9 cellular contexts compared by ENCODE assay signal in genomic region chr16:85659805-85660511, GRCh38. TPM values are rescaled to one million over a fixed set of nuclear protein-coding genes. Genes with fewer than 3 reads are reported as not detected.
DNase-seq lines count a peak whose midpoint lies in the region; ATAC-seq and TF ChIP-seq lines count a peak whose summit lies in the region.
"Had no signal": no experiment of that assay in that cellular context is flagged by ENCODE, and none has a peak within 500 bp of the region (broad histone marks: within the 10 kb centered on the region; RNA-seq: fewer than 3 reads in every experiment).

No MANE protein-coding gene starts in this region.

- H3K9ac ChIP-seq in colonic mucosa (ENCODE audit: low read depth in 2 of 2, low read length in 2 of 2) (no peak overlapping the region), liver (ENCODE audit: low read depth in 1 of 2, low read length in 2 of 2) (no peak overlapping the region)

- intact Hi-C loops in colonic mucosa (cut with DNase I): loop anchor here (2.0 kb wide), 1 partner anchor 57 kb away; no protein-coding TSS in a partner anchor

- H3K27me3 ChIP-seq in colonic mucosa (no peaks in the 10 kb centered on the region), liver (ENCODE audit: control insufficient read depth in 4 of 4, insufficient read depth in 4 of 4, low read length in 3 of 4) (no peaks in the 10 kb centered on the region)
- H3K27me3 ChIP-seq: BLaER1 treated with 17β-estradiol and CSF1 and Interleukin-3, amounts not matched to agents 10 nM and 100 nM had no signal

- no peaks in the 10 kb centered on the region for H3K4me1 ChIP-seq in colonic mucosa
- H3K4me1 ChIP-seq in liver (ENCODE audit: control insufficient read depth in 4 of 4, insufficient read depth in 4 of 4, low read length in 3 of 4): no peaks in the 10 kb centered on the region
- H3K4me1 ChIP-seq: BLaER1 treated with 17β-estradiol and CSF1 and Interleukin-3, amounts not matched to agents 10 nM and 100 nM had no signal

- peaks cover 46% of the 10 kb centered on the region for H3K36me3 ChIP-seq in colonic mucosa
- H3K36me3 ChIP-seq in liver (ENCODE audit: control insufficient read depth in 4 of 4, insufficient read depth in 3 of 4, low read depth in 1 of 4, low read length in 3 of 4): peaks cover 30 to 89% (median 61%) of the 10 kb centered on the region in 4 donors

- H3K9me3 ChIP-seq in colonic mucosa (no peaks in the 10 kb centered on the region), liver (ENCODE audit: control insufficient read depth in 4 of 4, low read length in 3 of 4) (no peaks in the 10 kb centered on the region)
- H3K9me3 ChIP-seq: BLaER1 treated with 17β-estradiol and CSF1 and Interleukin-3, amounts not matched to agents 10 nM and 100 nM had no signal

- H3K27ac ChIP-seq in colonic mucosa (no peak overlapping the region), liver (ENCODE audit: low read depth in 1 of 2, low read length in 2 of 2) (no peak overlapping the region)
- H3K27ac ChIP-seq: BLaER1 treated with 17β-estradiol and CSF1 and Interleukin-3, amounts not matched to agents 10 nM and 100 nM had no signal

- peak; percentile 19 for DNase-seq in DMS79 (lab: John Stamatoyannopoulos, UW)
- no peak for DNase-seq in DMS79 treated with DMSO at 0.1 percent for 48 hours (lab: John Stamatoyannopoulos, UW)
- peak; percentile 80 for DNase-seq in NB4 (ENCODE audit: low read depth)
- peak; percentile 83 for DNase-seq in activated CD4-positive, alpha-beta T cell treated with anti-CD3 and anti-CD28 coated beads for 48 hours
- DNase-seq in colonic mucosa: peak; percentile 67
- DNase-seq in stimulated activated CD8-positive, alpha-beta memory T cell treated with anti-CD3 and anti-CD28 coated beads, Interleukin-12 subunit alpha, Interleukin-12 subunit beta, amount 100 ng/mL, for 4 hours (ENCODE audit: low read depth): peak; percentile 31

- TF ChIP-seq CTCF in NB4 (IDR thresholded peaks at IDR 0.05; ENCODE audit: low read depth, low read length): peak; percentile 99
- TF ChIP-seq CTCF in colonic mucosa (IDR thresholded peaks at IDR 0.05): peak; percentile 95
- TF ChIP-seq CTCF in liver (IDR thresholded peaks at IDR 0.05; ENCODE audit: low read depth, low read length, missing input control): peak; percentile 73

- peak; percentile 79 to 88 for TF ChIP-seq RAD21 in liver (IDR thresholded peaks at IDR 0.05)

- 76% methylated on average over 12 of the region's 12 CpGs for WGBS in liver

- H3K4me3 ChIP-seq in NB4 (ENCODE audit: low read depth, low read length) (no peak overlapping the region), colonic mucosa (no peak overlapping the region), liver (ENCODE audit: low read depth in 1 of 3, low read length in 3 of 3) (no peak overlapping the region)
- H3K4me3 ChIP-seq: BLaER1 treated with 17β-estradiol and CSF1 and Interleukin-3, amounts not matched to agents 10 nM and 100 nM had no signal

- no peak for TF ChIP-seq POLR2A in NB4 (IDR thresholded peaks at IDR 0.05; ENCODE audit: extremely low read depth, insufficient read length)

- no peak for ATAC-seq in GM19023 (IDR thresholded peaks at IDR 0.05; ENCODE audit: unreplicated experiment)

TF ChIP-seq in liver, 16 proteins besides CTCF, POLR2A, EP300 and RAD21:
- TF ChIP-seq HNF4G (IDR thresholded peaks at IDR 0.05): no peak
- no peak for TF ChIP-seq NR2F2 (IDR thresholded peaks at IDR 0.05)
- TF ChIP-seq HNF4A (conservative IDR thresholded peaks at IDR 0.05): no peak
- TF ChIP-seq RXRA (IDR thresholded peaks at IDR 0.05): no peak
- no peak for TF ChIP-seq EGR1 (IDR thresholded peaks at IDR 0.05; ENCODE audit: low read depth in 2 of 2)
- no peak for TF ChIP-seq TAF1 (conservative IDR thresholded peaks at IDR 0.05)
- no peak for TF ChIP-seq ZBTB33 (IDR thresholded peaks at IDR 0.05)
- no peak for TF ChIP-seq GABPA (IDR thresholded peaks at IDR 0.05 in 1 of 2, conservative IDR thresholded peaks at IDR 0.05 in 1 of 2)
- TF ChIP-seq MAX (IDR thresholded peaks at IDR 0.05): no peak
- TF ChIP-seq FOXA2 (IDR thresholded peaks at IDR 0.05): no peak
- no peak for TF ChIP-seq JUND (IDR thresholded peaks at IDR 0.05)
- TF ChIP-seq FOXA1 (IDR thresholded peaks at IDR 0.05): no peak
- TF ChIP-seq YY1 (IDR thresholded peaks at IDR 0.05): no peak
- TF ChIP-seq REST (IDR thresholded peaks at IDR 0.05): no peak
- TF ChIP-seq SP1 (IDR thresholded peaks at IDR 0.05): no peak
- no peak for TF ChIP-seq ATF3 (IDR thresholded peaks at IDR 0.05)

RNA-seq across cellular contexts. Expression of gene GINS2, which starts 28.8 kb away (rescaled TPM):
- 10 to 100 TPM in 1 of 2 donors, 1 to 10 TPM in 1; 6.1 to 39.9 TPM for total RNA-seq in colonic mucosa
- total RNA-seq in liver: 1 to 10 TPM in 1 of 2 donors, under 1 TPM in 1; 0.17 to 9.3 TPM
- 1 to 10 TPM in 1 of 2 donors, under 1 TPM in 1; 0.69 to 1.0 TPM for polyA plus RNA-seq in liver

RNA-seq across cellular contexts. Expression of gene GSE1, which starts 46.8 kb away (rescaled TPM):
- total RNA-seq in colonic mucosa: 100 to 1,000 TPM in 1 of 2 donors, 10 to 100 TPM in 1; 79.2 to 103 TPM
- 10 to 100 TPM; 35.9 to 37.7 TPM for total RNA-seq in liver
- polyA plus RNA-seq in liver: 10 to 100 TPM in 1 of 2 donors, 1 to 10 TPM in 1; 9.9 to 14.4 TPM
